In genomic region chr3:23712095-23712494, GRCh38 we compare ENCODE assay signal across 9 cellular contexts.
DNase-seq lines count a peak whose midpoint lies in the region; ATAC-seq and TF ChIP-seq lines count a peak whose summit lies in the region.
"Had no signal": no experiment of that assay in that cellular context is flagged by ENCODE, and none has a peak within 500 bp of the region (broad histone marks: within the 10 kb centered on the region; RNA-seq: fewer than 3 reads in every experiment).

No MANE protein-coding gene starts in this region.

- no peak overlapping the region for H3K27ac Mint-ChIP-seq in activated T-helper 1 cell treated with anti-CD3 and anti-CD28 coated beads, Interleukin-12 subunit alpha, Interleukin-12 subunit beta, Interleukin-2, Interleukin-4 antibody, amounts not matched to agents 30 ng/mL and 10 ng/mL and 1 ng/mL, durations not matched to agents 14 hours and 24 hours and 36 hours

- DNase-seq in left ventricle myocardium inferior (no peak), HuH-7 (ENCODE audit: low spot score) (no peak), DMS79 (lab: John Stamatoyannopoulos, UW) (no peak)
- no peak for DNase-seq in activated T-helper 1 cell treated with anti-CD3 and anti-CD28 coated beads, Interleukin-12 subunit alpha, Interleukin-12 subunit beta, Interleukin-2, Interleukin-4 antibody, amounts not matched to agents 30 ng/mL and 10 ng/mL and 1 ng/mL, durations not matched to agents 14 hours and 24 hours and 36 hours (ENCODE audit: low spot score)
- DNase-seq: NCI-H1694 treated with DMSO at 0.1 percent for 48 hours had no signal

- no peaks in the 10 kb centered on the region for H3K36me3 Mint-ChIP-seq in activated T-helper 1 cell treated with anti-CD3 and anti-CD28 coated beads, Interleukin-12 subunit alpha, Interleukin-12 subunit beta, Interleukin-2, Interleukin-4 antibody, amounts not matched to agents 30 ng/mL and 10 ng/mL and 1 ng/mL, durations not matched to agents 14 hours and 24 hours and 36 hours (ENCODE audit: low read depth)

- no peak for TF ChIP-seq CTCF in left ventricle myocardium inferior (IDR thresholded peaks at IDR 0.05; ENCODE audit: borderline replicate concordance)

- H3K36me3 ChIP-seq in left ventricle myocardium inferior: no peaks in the 10 kb centered on the region

- H3K27ac ChIP-seq in left ventricle myocardium inferior (replicated peaks): peak overlapping the region; percentile 43

- H3K4me1 ChIP-seq in left ventricle myocardium inferior: peaks cover 23% of the 10 kb centered on the region

- no peaks in the 10 kb centered on the region for H3K4me1 Mint-ChIP-seq in activated T-helper 1 cell treated with anti-CD3 and anti-CD28 coated beads, Interleukin-12 subunit alpha, Interleukin-12 subunit beta, Interleukin-2, Interleukin-4 antibody, amounts not matched to agents 30 ng/mL and 10 ng/mL and 1 ng/mL, durations not matched to agents 14 hours and 24 hours and 36 hours (ENCODE audit: low read depth)

- H3K27me3 ChIP-seq in left ventricle myocardium inferior (ENCODE audit: low read depth): peaks cover 3% of the 10 kb centered on the region

- no peaks in the 10 kb centered on the region for H3K9me3 Mint-ChIP-seq in activated T-helper 1 cell treated with anti-CD3 and anti-CD28 coated beads, Interleukin-12 subunit alpha, Interleukin-12 subunit beta, Interleukin-2, Interleukin-4 antibody, amounts not matched to agents 30 ng/mL and 10 ng/mL and 1 ng/mL, durations not matched to agents 14 hours and 24 hours and 36 hours

- peaks cover 7% of the 10 kb centered on the region for H3K9me3 ChIP-seq in left ventricle myocardium inferior (replicated peaks)

- intact Hi-C loops in left ventricle myocardium inferior (cut with micrococcal nuclease): no loop called here
- intact Hi-C loops in activated T-helper 1 cell treated with anti-CD3 and anti-CD28 coated beads, Interleukin-12 subunit alpha, Interleukin-12 subunit beta, Interleukin-2, Interleukin-4 antibody, amounts not matched to agents 30 ng/mL and 10 ng/mL and 1 ng/mL, durations not matched to agents 14 hours and 24 hours and 36 hours (cut with micrococcal nuclease): no loop called here

- ATAC-seq in GM18499 (IDR thresholded peaks at IDR 0.05; ENCODE audit: insufficient read depth, unreplicated experiment) (peak; percentile 87), GM21619 (IDR thresholded peaks at IDR 0.05; ENCODE audit: unreplicated experiment) (peak; percentile 87), HG03457 (IDR thresholded peaks at IDR 0.05; ENCODE audit: unreplicated experiment) (peak; percentile 93), GM21423 (IDR thresholded peaks at IDR 0.05; ENCODE audit: unreplicated experiment) (no peak)

- H3K4me3 Mint-ChIP-seq in activated T-helper 1 cell treated with anti-CD3 and anti-CD28 coated beads, Interleukin-12 subunit alpha, Interleukin-12 subunit beta, Interleukin-2, Interleukin-4 antibody, amounts not matched to agents 30 ng/mL and 10 ng/mL and 1 ng/mL, durations not matched to agents 14 hours and 24 hours and 36 hours: no peak overlapping the region

- H3K27me3 Mint-ChIP-seq in activated T-helper 1 cell treated with anti-CD3 and anti-CD28 coated beads, Interleukin-12 subunit alpha, Interleukin-12 subunit beta, Interleukin-2, Interleukin-4 antibody, amounts not matched to agents 30 ng/mL and 10 ng/mL and 1 ng/mL, durations not matched to agents 14 hours and 24 hours and 36 hours (ENCODE audit: insufficient read depth): peaks cover 14% of the 10 kb centered on the region

- peak overlapping the region; percentile 23 for H3K4me3 ChIP-seq in left ventricle myocardium inferior
